Comparison of ENCODE assay signal across 8 cellular contexts in genomic region chr2:240437861-240438809, GRCh38. TPM values are rescaled to one million over a fixed set of nuclear protein-coding genes. Genes with fewer than 3 reads are reported as not detected.
DNase-seq lines count a peak whose midpoint lies in the region; ATAC-seq and TF ChIP-seq lines count a peak whose summit lies in the region.

No MANE protein-coding gene starts in this region.

- no peak overlapping the region for H3K27ac Mint-ChIP-seq in natural killer cell treated with Interleukin-12 subunit alpha and Interleukin-12 subunit beta and Interleukin-15 and Interleukin-18, amount 100 ng/mL, for 72 hours

- TF ChIP-seq CTCF in AG09309 (IDR thresholded peaks at IDR 0.05; ENCODE audit: control insufficient read depth, insufficient read depth, low read depth, low read length, missing control alignments) (peak; percentile 99), OCI-LY1 (IDR thresholded peaks at IDR 0.05; ENCODE audit: low read length) (peak; percentile 88), esophagus squamous epithelium (IDR thresholded peaks at IDR 0.05) (peak; percentile 86 to 97 (median 93))

- H3F3A ChIP-seq in OCI-LY1 (ENCODE audit: insufficient read depth, low read length): no peaks in the 10 kb centered on the region

- H4K20me1 ChIP-seq in OCI-LY1 (ENCODE audit: insufficient read depth, low read length): no peaks in the 10 kb centered on the region

- intact Hi-C loops in esophagus squamous epithelium (cut with DNase I): loop anchor here (2.0 kb wide), 1 partner anchor 205 kb away; no protein-coding TSS in a partner anchor

- DNase-seq in AG09309 (ENCODE audit: low read depth) (peak; percentile 16), GM19238 (ENCODE audit: insufficient read length, low spot score) (peak; percentile 88), esophagus squamous epithelium (lab: John Stamatoyannopoulos, UW) (no peak)
- peak; percentile 75 for DNase-seq in activated T-cell treated with anti-CD3 and anti-CD28 coated beads, Interleukin-2, amount 50 U/mL, for 1 hour
- peak; percentile 83 for DNase-seq in natural killer cell treated with Interleukin-12 subunit alpha and Interleukin-12 subunit beta and Interleukin-15 and Interleukin-18, amount 100 ng/mL, for 72 hours (ENCODE audit: low spot score)
- DNase-seq in stimulated activated naive CD4-positive, alpha-beta T cell treated with Interleukin-2 at 50 U/mL for 16 hours (lab: John Stamatoyannopoulos, UW): peak; percentile 43

- H3K9ac ChIP-seq in OCI-LY1 (ENCODE audit: low read length): no peak overlapping the region

- no peak overlapping the region for H3K4me2 ChIP-seq in OCI-LY1 (ENCODE audit: low read length)

- H3K79me2 ChIP-seq in OCI-LY1 (ENCODE audit: insufficient read depth, low read length): no peaks in the 10 kb centered on the region

- H3K4me1 Mint-ChIP-seq in natural killer cell treated with Interleukin-12 subunit alpha and Interleukin-12 subunit beta and Interleukin-15 and Interleukin-18, amount 100 ng/mL, for 72 hours (ENCODE audit: low read depth in 2 of 2): peaks cover 0 to 10% of the 10 kb centered on the region in 2 donors

- H3K27ac ChIP-seq in OCI-LY1 (ENCODE audit: low read depth, low read length, poor library complexity, severe bottlenecking) (no peak overlapping the region), esophagus squamous epithelium (peak overlapping the region; percentile 79 to 99 (median 94))

- H3K36me3 ChIP-seq in OCI-LY1 (ENCODE audit: insufficient read depth, low read length): no peaks in the 10 kb centered on the region
- H3K36me3 ChIP-seq in esophagus squamous epithelium: peaks cover 0 to 7% (median 0%) of the 10 kb centered on the region in 3 donors

- ATAC-seq in natural killer cell treated with Interleukin-12 subunit alpha and Interleukin-12 subunit beta and Interleukin-15 and Interleukin-18, amount 100 ng/mL, for 72 hours: peak in 1 of 2 donors; percentile 22
- ATAC-seq in HG03469 (IDR thresholded peaks at IDR 0.05; ENCODE audit: unreplicated experiment): no peak

- H3K9me3 ChIP-seq in OCI-LY1 (ENCODE audit: low read length): no peaks in the 10 kb centered on the region
- no peaks in the 10 kb centered on the region for H3K9me3 ChIP-seq in esophagus squamous epithelium

- peaks cover 0 to 7% of the 10 kb centered on the region in 2 donors for H3K27me3 Mint-ChIP-seq in natural killer cell treated with Interleukin-12 subunit alpha and Interleukin-12 subunit beta and Interleukin-15 and Interleukin-18, amount 100 ng/mL, for 72 hours

- no peak overlapping the region for H2AFZ ChIP-seq in OCI-LY1 (ENCODE audit: low read length)

- no peak overlapping the region for H3K4me3 Mint-ChIP-seq in natural killer cell treated with Interleukin-12 subunit alpha and Interleukin-12 subunit beta and Interleukin-15 and Interleukin-18, amount 100 ng/mL, for 72 hours

- H3K9me2 ChIP-seq in OCI-LY1 (ENCODE audit: low read depth, low read length): no peaks in the 10 kb centered on the region

- peak overlapping the region; percentile 70 for H3K4me3 ChIP-seq in AG09309 (ENCODE audit: control insufficient read depth, low read depth, low read length)
- H3K4me3 ChIP-seq in OCI-LY1 (ENCODE audit: low read depth, low read length, poor library complexity, severe bottlenecking): no peak overlapping the region
- peak overlapping the region; percentile 63 to 90 (median 72) for H3K4me3 ChIP-seq in esophagus squamous epithelium

- no peaks in the 10 kb centered on the region for H3K36me3 Mint-ChIP-seq in natural killer cell treated with Interleukin-12 subunit alpha and Interleukin-12 subunit beta and Interleukin-15 and Interleukin-18, amount 100 ng/mL, for 72 hours

- H3K4me1 ChIP-seq in OCI-LY1 (ENCODE audit: insufficient read depth, low read length, severe bottlenecking) (peaks cover 8% of the 10 kb centered on the region), esophagus squamous epithelium (peaks cover 65 to 95% (median 69%) of the 10 kb centered on the region in 3 donors)

- H3K27me3 ChIP-seq in OCI-LY1 (ENCODE audit: insufficient read depth, low read length) (no peaks in the 10 kb centered on the region), esophagus squamous epithelium (peaks cover 0 to 39% (median 0%) of the 10 kb centered on the region in 4 donors)

- TF ChIP-seq POLR2A in esophagus squamous epithelium (IDR thresholded peaks at IDR 0.05): no peak

- no peaks in the 10 kb centered on the region for H3K9me3 Mint-ChIP-seq in natural killer cell treated with Interleukin-12 subunit alpha and Interleukin-12 subunit beta and Interleukin-15 and Interleukin-18, amount 100 ng/mL, for 72 hours

- WGBS in esophagus squamous epithelium, 2 donors: 26 to 54% methylated on average over 5 to 9 of the region's 24 CpGs

RNA-seq across cellular contexts. Expression of gene GPC1, which starts 2.7 kb away (rescaled TPM):
- 100 to 1,000 TPM in 1 of 4 donors, 10 to 100 TPM in 3; 59.3 to 129 (median 78.6) TPM for total RNA-seq in esophagus squamous epithelium
- 1 to 10 TPM; 1.2 to 1.8 TPM for total RNA-seq in natural killer cell treated with Interleukin-12 subunit alpha and Interleukin-12 subunit beta and Interleukin-15 and Interleukin-18, amount 100 ng/mL, for 72 hours

Comparison
In these comparisons a context has a peak if more than half of its experiments do, and no peak if none do; other contexts are left out.
1. RNA of gene GPC1, which starts 2.7 kb away (total RNA-seq): 59.3 to 129 TPM in esophagus squamous epithelium; 1.2 to 1.8 TPM in natural killer cell treated with Interleukin-12 subunit alpha and Interleukin-12 subunit beta and Interleukin-15 and Interleukin-18, amount 100 ng/mL, for 72 hours; every median in the first group is over 10 times any median in the second.
2. Peak in every context shown above with its lines, with median percentiles within 50 percentile points of each other: CTCF ChIP-seq.